ENCODE assay signal across 24 cellular contexts in the genomic region with DNA sequence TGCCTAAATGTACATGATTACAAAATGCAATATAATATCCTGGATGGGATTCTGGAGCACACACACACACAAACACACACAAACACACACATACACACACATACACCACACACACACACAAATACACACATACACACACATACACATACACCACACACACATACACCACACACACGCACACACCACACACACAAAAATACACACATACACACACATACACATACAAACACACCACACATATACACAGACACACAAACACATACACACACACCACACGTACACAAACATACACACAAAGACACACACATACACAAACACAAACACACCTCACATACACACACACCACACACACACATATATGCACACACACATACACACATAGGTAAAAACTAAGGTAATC.
"Had no signal": no experiment of that assay in that cellular context is flagged by ENCODE, and none has a peak within 500 bp of the region (broad histone marks: within the 10 kb centered on the region; RNA-seq: fewer than 3 reads in every experiment).

No MANE protein-coding gene starts in this region.

- H3K27ac Mint-ChIP-seq: activated CD8-positive, alpha-beta T cell treated with anti-CD3 and anti-CD28 coated beads for 36 hours; activated naive CD4-positive, alpha-beta T cell treated with anti-CD3 and anti-CD28 coated beads, Interleukin-2, amount 10 ng/mL, durations not matched to agents 7 days and 5 days; activated T-cell treated with anti-CD3 and anti-CD28 coated beads, Interleukin-2, amount 50 U/mL, for 72 hours; activated T-helper 2 cell treated with anti-CD3 and anti-CD28 coated beads, Interferon-gamma antibody, Interleukin-2, Interleukin-4, amounts not matched to agents 10 μg/mL and 5 μg/mL and 100 μg/mL, durations not matched to agents 14 hours and 24 hours and 36 hours had no signal

- H3K27me3 ChIP-seq: body of pancreas had no signal

- H3K27ac ChIP-seq: body of pancreas, cardiac muscle cell, SK-N-MC, VCaP had no signal

- H3K4me3 Mint-ChIP-seq: activated CD8-positive, alpha-beta T cell treated with anti-CD3 and anti-CD28 coated beads for 36 hours; activated naive CD4-positive, alpha-beta T cell treated with anti-CD3 and anti-CD28 coated beads, Interleukin-2, amount 10 ng/mL, durations not matched to agents 7 days and 5 days; activated T-cell treated with anti-CD3 and anti-CD28 coated beads, Interleukin-2, amount 50 U/mL, for 72 hours had no signal

- H3K27me3 Mint-ChIP-seq: activated CD8-positive, alpha-beta T cell treated with anti-CD3 and anti-CD28 coated beads for 36 hours; activated naive CD4-positive, alpha-beta T cell treated with anti-CD3 and anti-CD28 coated beads, Interleukin-2, amount 10 ng/mL, durations not matched to agents 7 days and 5 days had no signal

- DNase-seq: activated CD4-positive, CD25-positive, alpha-beta regulatory T cell; activated CD8-positive, alpha-beta memory T cell treated with anti-CD3 and anti-CD28 coated beads, Interleukin-2, amount 50 U/mL, for 4 hours; activated CD8-positive, alpha-beta T cell treated with anti-CD3 and anti-CD28 coated beads for 36 hours; activated gamma-delta T cell treated with Interleukin-2 at 50 U/mL for 16 hours; activated naive CD4-positive, alpha-beta T cell treated with anti-CD3 and anti-CD28 coated beads, Interleukin-2, amount 10 ng/mL, durations not matched to agents 7 days and 5 days; activated T-cell treated with anti-CD3 and anti-CD28 coated beads, Interleukin-2, amount 50 U/mL, for 72 hours; aorta; body of pancreas; NCI-H1092; NCI-H1417; NCI-H1694 treated with DMSO at 0.1 percent for 48 hours; NCI-H2029 treated with DMSO at 0.1 percent for 48 hours; NCI-H510A treated with DMSO at 0.1 percent for 48 hours; NCI-H69; NK-92 treated with Interleukin-12 subunit alpha and Interleukin-12 subunit beta, amount 100 ng/mL, for 24 hours; OCI-M1; RPMI8226; T-helper 1 cell had no signal

- H3K36me3 Mint-ChIP-seq: activated naive CD4-positive, alpha-beta T cell treated with anti-CD3 and anti-CD28 coated beads, Interleukin-2, amount 10 ng/mL, durations not matched to agents 7 days and 5 days had no signal

- H3K9me3 ChIP-seq: body of pancreas had no signal

- H3K9me3 Mint-ChIP-seq: activated CD8-positive, alpha-beta T cell treated with anti-CD3 and anti-CD28 coated beads for 36 hours; activated naive CD4-positive, alpha-beta T cell treated with anti-CD3 and anti-CD28 coated beads, Interleukin-2, amount 10 ng/mL, durations not matched to agents 7 days and 5 days; activated T-cell treated with anti-CD3 and anti-CD28 coated beads, Interleukin-2, amount 50 U/mL, for 72 hours; activated T-helper 2 cell treated with anti-CD3 and anti-CD28 coated beads, Interferon-gamma antibody, Interleukin-2, Interleukin-4, amounts not matched to agents 10 μg/mL and 5 μg/mL and 100 μg/mL, durations not matched to agents 14 hours and 24 hours and 36 hours had no signal

- H3K4me3 ChIP-seq: body of pancreas, cardiac muscle cell, SK-N-MC had no signal

- ATAC-seq: activated CD8-positive, alpha-beta T cell treated with anti-CD3 and anti-CD28 coated beads for 36 hours; activated T-cell treated with anti-CD3 and anti-CD28 coated beads, Interleukin-2, amount 50 U/mL, for 72 hours; body of pancreas; Panc1; Right ventricle myocardium inferior had no signal

- H3K36me3 ChIP-seq: cardiac muscle cell had no signal

- H3K4me1 ChIP-seq: body of pancreas had no signal
